7 cellular contexts compared by ENCODE assay signal in genomic region chr3:23203651-23204111, GRCh38. TPM values are rescaled to one million over a fixed set of nuclear protein-coding genes. Genes with fewer than 3 reads are reported as not detected.
DNase-seq lines count a peak whose midpoint lies in the region; ATAC-seq, FAIRE-seq and TF ChIP-seq lines count a peak whose summit lies in the region.

No MANE protein-coding gene starts in this region.

- WGBS in HepG2 (ENCODE audit: low lambda C conversion rate): 3% methylated on average over 17 of the region's 17 CpGs

- BruUV-seq in HepG2 (replicated peaks; lab: Mats Ljungman, UMichigan): no TSS peak

- intact Hi-C loops in HepG2 (cut with micrococcal nuclease; ENCODE audit: unreplicated experiment): no loop called here

- no peak for TF ChIP-seq CTCF in GM13977 (IDR thresholded peaks at IDR 0.05; ENCODE audit: extremely low read depth, insufficient read depth, missing control alignments)
- no peak for TF ChIP-seq CTCF in RWPE1 (conservative IDR thresholded peaks at IDR 0.05; ENCODE audit: low read depth)
- TF ChIP-seq CTCF in HepG2 (CRISPR knock-in tag; IDR thresholded peaks at IDR 0.05): no peak

- H3K36me3 ChIP-seq in HepG2 (replicated peaks in 1 of 2; ENCODE audit: control insufficient read depth in 1 of 2, insufficient read depth in 2 of 2, low read length in 2 of 2): no peaks in the 10 kb centered on the region

- TF ChIP-seq EP300 in HepG2 (IDR thresholded peaks at IDR 0.05; ENCODE audit: low read depth in 2 of 2, low read length in 2 of 2): no peak
- TF ChIP-seq EP300 in HepG2 (CRISPR knock-in tag; IDR thresholded peaks at IDR 0.05; ENCODE audit: borderline replicate concordance): no peak

- peaks cover 0 to 36% of the 10 kb centered on the region in 2 experiments for H3K27me3 ChIP-seq in HepG2 (ENCODE audit: control insufficient read depth in 1 of 2, insufficient read depth in 2 of 2, low read length in 2 of 2)

- no peaks in the 10 kb centered on the region; the same call in 1 of the 2 replicates for H3K4me1 ChIP-seq in HepG2 (ENCODE audit: insufficient read depth, low read length)

- no peaks in the 10 kb centered on the region for H3K79me2 ChIP-seq in HepG2 (ENCODE audit: insufficient read depth, low read length)

- no peaks in the 10 kb centered on the region for H4K20me1 ChIP-seq in HepG2 (ENCODE audit: insufficient read depth, low read length)

- TF ChIP-seq POLR2A in HepG2 (IDR thresholded peaks at IDR 0.05; ENCODE audit: insufficient read depth in 1 of 2, low read depth in 2 of 2, low read length in 2 of 2): no peak

- peak overlapping the region; percentile 92 for H3K4me2 ChIP-seq in HepG2 (ENCODE audit: low read depth, low read length)

- FAIRE-seq in HepG2 (lab: Jason Lieb, UNC): no peak

- in situ Hi-C loops in GM13977 (cut with MboI; ENCODE audit: low pct_unique_long_range_greater_than_20kb, low sequenced_read_pairs, unreplicated experiment) (no loop called here), HepG2 (cut with HindIII; ENCODE audit: extremely low pct_ligation_motif_present, low pct_unique_long_range_greater_than_20kb) (no loop called here)

- H3K4me3 ChIP-seq in HepG2 (replicated peaks in 1 of 3; ENCODE audit: insufficient read depth in 1 of 3, low read depth in 2 of 3, low read length in 3 of 3): peak overlapping the region; percentile 57 to 79 (median 76); a peak in 5 of 6 replicates

- POLR2A ChIA-PET in RWPE1 (lab: Yijun Ruan, JAX; ENCODE audit: low non-redundant PET) (no interaction called here), HepG2 (lab: Yijun Ruan, JAX) (no interaction called here)

- peak overlapping the region; percentile 58; the same call in 1 of the 2 replicates for H3K9ac ChIP-seq in HepG2 (ENCODE audit: insufficient read depth, low read depth, low read length)

- H3K27ac ChIP-seq in RWPE1 (peak overlapping the region; percentile 74), cingulate gyrus (ENCODE audit: low read depth, low read length) (peak overlapping the region; percentile 71), HepG2 (ENCODE audit: extremely low read length, insufficient read depth, low read length) (no peak overlapping the region)

- DNase-seq in GM13977 (ENCODE audit: low spot score) (peak; percentile 33), RWPE1 (ENCODE audit: low spot score) (peak; percentile 14), HepG2 (ENCODE audit: low spot score) (no peak), occipital lobe (lab: John Stamatoyannopoulos, UW) (no peak)
- peak; percentile 37 for DNase-seq in stimulated activated CD8-positive, alpha-beta memory T cell treated with anti-CD3 and anti-CD28 coated beads, Interleukin-4, amount 100 ng/mL, for 48 hours

- CTCF ChIA-PET in RWPE1 (lab: Yijun Ruan, JAX): no interaction called here
- CTCF ChIA-PET in HepG2 (lab: Yijun Ruan, JAX; ENCODE audit: low intra/inter-chr PET ratio, low total read pairs): no interaction called here

- H3K9me3 ChIP-seq in HepG2 (ENCODE audit: low read length): no peaks in the 10 kb centered on the region

- ATAC-seq in HG02885 (IDR thresholded peaks at IDR 0.05; ENCODE audit: poor library complexity, unreplicated experiment): peak; percentile 25
- peak; percentile 27 for ATAC-seq in HepG2

- peak overlapping the region; percentile 27 for H2AFZ ChIP-seq in HepG2 (ENCODE audit: low read length)

- no peak for TF ChIP-seq RAD21 in HepG2 (CRISPR knock-in tag; IDR thresholded peaks at IDR 0.05)

TF ChIP-seq in HepG2, 621 proteins besides CTCF, POLR2A, EP300 and RAD21:
- TF ChIP-seq CBX2 (IDR thresholded peaks at IDR 0.05; ENCODE audit: low read depth, low read length): 0 out of 2 replicates have a peak, but pooled peaks have one; percentile 8
- no peak for TF ChIP-seq CBX2 (CRISPR knock-in tag; IDR thresholded peaks at IDR 0.05; ENCODE audit: low read depth)
- TF ChIP-seq JUND (CRISPR knock-in tag; IDR thresholded peaks at IDR 0.05): no peak
- TF ChIP-seq MTF1 (CRISPR knock-in tag; IDR thresholded peaks at IDR 0.05): no peak

RNA-seq across cellular contexts. Expression of gene UBE2E2, which starts 0.6 kb away (rescaled TPM):
- total RNA-seq in HepG2 (2016; rRNA removed; fragmentation: Illumina TruSeq; extraction: Trizol) (0.77 and 0.81 TPM in 2 replicates), occipital lobe (40.2 TPM)
- total RNA-seq in HepG2 (2016; cell fraction: cytosol; rRNA removed; fragmentation: Illumina TruSeq; extraction: Trizol; ENCODE audit: low read depth): 0.91 and 1.2 TPM in 2 replicates
- 0.73 and 2.1 TPM in 2 replicates for total RNA-seq in HepG2 (2016; cell fraction: insoluble cytoplasmic fraction; rRNA removed; fragmentation: Illumina TruSeq; extraction: Trizol)
- 1.3 and 2.3 TPM in 2 replicates for total RNA-seq in HepG2 (2016; cell fraction: membrane; rRNA removed; fragmentation: Illumina TruSeq; extraction: Trizol)
- total RNA-seq in HepG2 (2016; cell fraction: nucleus; rRNA removed; fragmentation: Illumina TruSeq; extraction: Trizol): 0.72 and 1.4 TPM in 2 replicates
- polyA plus RNA-seq in HepG2 (2011; rRNA removed): 1.5 and 1.6 TPM in 2 replicates
- 1.4 and 2.9 TPM in 2 replicates for polyA plus RNA-seq in HepG2 (2011; cell fraction: cytosol; rRNA removed)
- 1.6 and 2.5 TPM in 2 replicates for polyA plus RNA-seq in HepG2 (2011; cell fraction: nucleus; rRNA removed)
- polyA plus RNA-seq in HepG2 (2012): 1.2 and 1.6 TPM in 2 replicates
- polyA plus RNA-seq in HepG2 (2016; cell fraction: cytosol; fragmentation: Illumina TruSeq; extraction: Trizol; ENCODE audit: low read depth): 0.42 and 0.97 TPM in 2 replicates
- polyA plus RNA-seq in HepG2 (2016; cell fraction: insoluble cytoplasmic fraction; fragmentation: Illumina TruSeq; extraction: Trizol; ENCODE audit: low read depth): 0.75 and 1.1 TPM in 2 replicates
- polyA plus RNA-seq in HepG2 (2016; cell fraction: membrane; fragmentation: Illumina TruSeq; extraction: Trizol; ENCODE audit: low read depth): 1.2 and 1.8 TPM in 2 replicates
- 0.52 and 1.6 TPM in 2 replicates for polyA plus RNA-seq in HepG2 (2016; cell fraction: nucleus; fragmentation: Illumina TruSeq; extraction: Trizol; ENCODE audit: insufficient read depth, low read depth)
- polyA minus RNA-seq in HepG2 (2011; rRNA and poly(A)+ RNA removed; ENCODE audit: low replicate concordance): 0.90 and 11.7 TPM in 2 replicates
- polyA minus RNA-seq in HepG2 (2011; cell fraction: cytosol; rRNA and poly(A)+ RNA removed): 0.70 and 2.5 TPM in 2 replicates
- polyA minus RNA-seq in HepG2 (2011; cell fraction: nucleus; rRNA and poly(A)+ RNA removed): 2.2 and 6.5 TPM in 2 replicates

Comparison
In these comparisons a context has a peak if more than half of its experiments do, and no peak if none do; other contexts are left out.
1. DNase-seq: peak in GM13977 (single experiment), RWPE1 (single experiment) and stimulated activated CD8-positive, alpha-beta memory T cell treated with anti-CD3 and anti-CD28 coated beads, Interleukin-4, amount 100 ng/mL, for 48 hours (single experiment); none in HepG2 (single experiment) and occipital lobe (single experiment).
2. RNA of gene UBE2E2, which starts 0.6 kb away (total RNA-seq): 40.2 TPM in occipital lobe (single experiment); 0.72 to 2.3 TPM in HepG2; every median in the first group is over 10 times any median in the second.